Comparison of ENCODE assay signal across 31 cellular contexts in the genomic region with DNA sequence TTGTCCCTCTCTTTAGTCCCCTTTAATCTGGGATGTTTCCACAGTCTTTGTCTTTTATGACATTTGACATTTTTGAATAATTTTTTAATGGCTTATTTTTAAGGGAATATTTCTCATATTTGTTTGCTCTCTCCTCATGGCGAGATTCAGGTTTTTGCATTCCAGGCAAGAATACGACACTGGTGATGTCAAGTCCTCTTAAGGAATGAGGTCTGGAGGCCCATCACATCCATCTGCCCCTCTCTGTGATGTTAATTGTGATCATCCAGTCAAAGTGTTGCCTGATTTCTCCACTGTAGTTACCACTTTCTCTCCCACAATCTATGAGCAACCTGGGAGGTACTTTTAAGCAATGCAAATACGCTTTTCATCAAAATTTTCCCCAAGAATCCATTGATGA.
"Had no signal": no experiment of that assay in that cellular context is flagged by ENCODE, and none has a peak within 500 bp of the region (broad histone marks: within the 10 kb centered on the region; RNA-seq: fewer than 3 reads in every experiment).

No MANE protein-coding gene starts in this region.

- H3K9ac ChIP-seq: SK-N-SH had no signal

- FAIRE-seq: astrocyte, TTC549 had no signal

- H3K9me3 ChIP-seq: adrenal gland, body of pancreas, breast epithelium, Peyer's patch, SJSA1, SK-N-SH had no signal

- H3K36me3 ChIP-seq: adrenal gland, breast epithelium, Peyer's patch, SJSA1 had no signal

- H3K27ac ChIP-seq: adrenal gland, body of pancreas, breast epithelium, Peyer's patch, SJSA1 had no signal

- DNase-seq: activated CD4-positive, alpha-beta memory T cell treated with anti-CD3 and anti-CD28 coated beads for 36 hours; activated CD4-positive, alpha-beta T cell treated with anti-CD3 and anti-CD28 coated beads for 36 hours; activated CD4-positive, alpha-beta T cell treated with anti-CD3 and anti-CD28 coated beads, Interleukin-2, amount 50 U/mL, for 1 hour; activated CD8-positive, alpha-beta memory T cell treated with anti-CD3 and anti-CD28 coated beads, Interleukin-2, amount 50 U/mL, for 4 hours; activated gamma-delta T cell treated with Interleukin-2 at 50 U/mL for 16 hours; activated naive CD4-positive, alpha-beta T cell treated with anti-CD3 and anti-CD28 coated beads for 36 hours; activated T-cell treated with anti-CD3 and anti-CD28 coated beads for 4 hours; activated T-cell treated with anti-CD3 and anti-CD28 coated beads, Interleukin-2, amount 50 U/mL, for 4 hours; adrenal gland; body of pancreas; caudate nucleus; NCI-H1105; NCI-H1417 treated with DMSO at 0.1 percent for 48 hours; NCI-H187 treated with DMSO at 0.1 percent for 48 hours; NCI-H2081; NCI-H2171 treated with DMSO at 0.1 percent for 48 hours; NCI-H2227 treated with DMSO at 0.1 percent for 48 hours; NCI-H446; NCI-H510A treated with DMSO at 0.1 percent for 48 hours; NCI-H526 treated with DMSO at 0.1 percent for 48 hours; PC-3; Peyer's patch; RPMI8226; SHP77 treated with DMSO at 0.1 percent for 48 hours; SK-N-SH had no signal

- H3K27me3 ChIP-seq: adrenal gland, body of pancreas, breast epithelium, Peyer's patch had no signal

- H3K4me2 ChIP-seq: SK-N-SH had no signal

- ATAC-seq: activated CD4-positive, alpha-beta T cell treated with anti-CD3 and anti-CD28 coated beads for 36 hours; activated CD4-positive, CD25-positive, alpha-beta regulatory T cell treated with anti-CD3 and anti-CD28 coated beads, Interleukin-2, amount 50 U/mL, for 24 hours; activated naive CD4-positive, alpha-beta T cell treated with anti-CD3 and anti-CD28 coated beads, Interleukin-2, amount 50 U/mL, for 72 hours; activated T-cell treated with anti-CD3 and anti-CD28 coated beads, Interleukin-2, amount 50 U/mL, for 4 hours; body of pancreas; PC-3 had no signal

- H3K4me1 ChIP-seq: adrenal gland, body of pancreas, breast epithelium, Peyer's patch, SJSA1 had no signal

- H3K4me3 ChIP-seq: adrenal gland, body of pancreas, breast epithelium, Peyer's patch, SJSA1 had no signal
